9 cellular contexts compared by ENCODE assay signal in the genomic region with DNA sequence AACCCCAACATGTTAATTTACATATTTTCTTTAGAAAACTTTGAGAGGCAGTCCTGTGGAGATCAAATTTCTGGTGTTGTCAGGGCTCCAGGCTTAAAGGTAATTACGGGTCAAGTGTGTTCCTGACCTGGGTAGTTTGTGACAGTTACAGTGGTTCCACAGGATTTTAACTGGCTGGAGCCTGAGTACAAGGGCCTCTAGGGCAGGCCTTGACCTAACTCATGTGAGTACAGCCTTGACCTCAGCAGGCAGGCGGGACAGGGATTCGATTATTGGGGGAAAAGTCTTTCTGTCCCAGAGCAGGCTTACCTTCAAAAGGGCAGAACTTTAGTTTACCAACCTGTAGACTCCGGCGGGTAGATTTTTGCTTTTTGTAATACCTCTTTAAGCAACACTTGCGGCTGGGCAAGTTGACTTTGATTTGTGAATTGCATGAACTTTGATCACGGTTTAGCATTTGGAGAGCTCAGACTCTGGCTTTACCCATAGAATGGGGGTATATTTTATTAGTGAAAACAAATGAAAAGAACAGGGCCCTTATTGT. TPM values are rescaled to one million over a fixed set of nuclear protein-coding genes. Genes with fewer than 3 reads are reported as not detected.
DNase-seq lines count a peak whose midpoint lies in the region; ATAC-seq lines count a peak whose summit lies in the region.
"Had no signal": no experiment of that assay in that cellular context is flagged by ENCODE, and none has a peak within 500 bp of the region (broad histone marks: within the 10 kb centered on the region; RNA-seq: fewer than 3 reads in every experiment).

No MANE protein-coding gene starts in this region.

- H3K4me1 Mint-ChIP-seq in activated CD4-positive, alpha-beta T cell treated with anti-CD3 and anti-CD28 coated beads, Interleukin-2, amount 10 ng/mL, durations not matched to agents 24 days and 14 days: peaks cover 23% of the 10 kb centered on the region

- no peaks in the 10 kb centered on the region for H3K9me3 Mint-ChIP-seq in activated CD4-positive, alpha-beta T cell treated with anti-CD3 and anti-CD28 coated beads, Interleukin-2, amount 10 ng/mL, durations not matched to agents 24 days and 14 days
- H3K9me3 Mint-ChIP-seq in activated naive CD4-positive, alpha-beta T cell treated with anti-CD3 and anti-CD28 coated beads, Interleukin-2, amount 50 U/mL, for 72 hours: peaks cover 0 to 3% of the 10 kb centered on the region in 2 donors
- H3K9me3 Mint-ChIP-seq: CD8-positive, alpha-beta T cell had no signal

- H2BK5ac ChIP-seq in trophoblast cell (ENCODE audit: low read depth, low read length, poor library complexity): no peak overlapping the region

- no peak overlapping the region for H3K14ac ChIP-seq in trophoblast cell (ENCODE audit: low read length)

- H2BK120ac ChIP-seq in trophoblast cell (ENCODE audit: insufficient read depth, low read length, poor library complexity): no peak overlapping the region

- H3K27me3 Mint-ChIP-seq in activated CD4-positive, alpha-beta T cell treated with anti-CD3 and anti-CD28 coated beads, Interleukin-2, amount 10 ng/mL, durations not matched to agents 24 days and 14 days: no peaks in the 10 kb centered on the region

- DNase-seq in activated CD4-positive, alpha-beta T cell treated with anti-CD3 and anti-CD28 coated beads, Interleukin-2, amount 10 ng/mL, durations not matched to agents 24 days and 14 days: no peak
- no peak for DNase-seq in activated CD4-positive, alpha-beta T cell treated with anti-CD3 and anti-CD28 coated beads for 1 hour
- DNase-seq in activated naive CD4-positive, alpha-beta T cell treated with anti-CD3 and anti-CD28 coated beads, Interleukin-2, amount 50 U/mL, for 72 hours (ENCODE audit: low spot score in 2 of 2): no peak
- DNase-seq in left lobe of liver (ENCODE audit: low spot score) (peak; percentile 88), nucleus accumbens (lab: John Stamatoyannopoulos, UW) (no peak), trophoblast cell (no peak)
- DNase-seq: CD8-positive, alpha-beta T cell had no signal

- no peaks in the 10 kb centered on the region for H3K79me2 ChIP-seq in trophoblast cell (ENCODE audit: control insufficient read depth, insufficient read depth, low read length, poor library complexity)

- H3K4me3 Mint-ChIP-seq in activated CD4-positive, alpha-beta T cell treated with anti-CD3 and anti-CD28 coated beads, Interleukin-2, amount 10 ng/mL, durations not matched to agents 24 days and 14 days: no peak overlapping the region

- peaks cover 10% of the 10 kb centered on the region for H3K4me1 ChIP-seq in thymus (ENCODE audit: control insufficient read depth, insufficient read depth, low read length)
- peaks cover 3% of the 10 kb centered on the region in 2 experiments for H3K4me1 ChIP-seq in trophoblast cell (ENCODE audit: control insufficient read depth in 1 of 2, insufficient read depth in 2 of 2, low read length in 2 of 2)

- no peak for ATAC-seq in activated naive CD4-positive, alpha-beta T cell treated with anti-CD3 and anti-CD28 coated beads, Interleukin-2, amount 50 U/mL, for 72 hours
- ATAC-seq in left lobe of liver (peak; percentile 91), GM19351 (IDR thresholded peaks at IDR 0.05; ENCODE audit: unreplicated experiment) (no peak)

- H3K4me3 ChIP-seq in thymus (ENCODE audit: low read length): no peak overlapping the region
- no peak overlapping the region for H3K4me3 ChIP-seq in trophoblast cell (ENCODE audit: low read depth, low read length)

- no peak overlapping the region for H2AK5ac ChIP-seq in trophoblast cell (ENCODE audit: low read length)

- no peaks in the 10 kb centered on the region for H3K36me3 Mint-ChIP-seq in activated CD4-positive, alpha-beta T cell treated with anti-CD3 and anti-CD28 coated beads, Interleukin-2, amount 10 ng/mL, durations not matched to agents 24 days and 14 days (ENCODE audit: low read depth)
- H3K36me3 Mint-ChIP-seq in activated naive CD4-positive, alpha-beta T cell treated with anti-CD3 and anti-CD28 coated beads, Interleukin-2, amount 50 U/mL, for 72 hours: peaks cover 0 to 5% of the 10 kb centered on the region in 2 donors
- H3K36me3 Mint-ChIP-seq: CD8-positive, alpha-beta T cell had no signal

- no peak overlapping the region for H3K9ac ChIP-seq in trophoblast cell (ENCODE audit: low read length)

- intact Hi-C loops in activated CD4-positive, alpha-beta T cell treated with anti-CD3 and anti-CD28 coated beads, Interleukin-2, amount 10 ng/mL, durations not matched to agents 24 days and 14 days (cut with micrococcal nuclease): loop anchor here (1.0 kb wide), 1 partner anchor 9 kb away; no protein-coding TSS in a partner anchor

- 93% methylated on average over 7 of the region's 7 CpGs for WGBS in thymus
- WGBS in trophoblast cell (ENCODE audit: extremely low coverage, insufficient coverage, insufficient read length): no CpG with 5 or more reads among the region's 7 CpGs

- no peaks in the 10 kb centered on the region for H3K79me1 ChIP-seq in trophoblast cell (ENCODE audit: low read length)

- H3K9me3 ChIP-seq in thymus (ENCODE audit: control insufficient read depth): no peaks in the 10 kb centered on the region
- H3K9me3 ChIP-seq in trophoblast cell (ENCODE audit: insufficient read depth, low read depth, low read length): no peaks in the 10 kb centered on the region

- H3K4ac ChIP-seq in trophoblast cell (ENCODE audit: low read depth, low read length): no peak overlapping the region

- no peak overlapping the region for H3K4me2 ChIP-seq in trophoblast cell (ENCODE audit: low read length)

- no peak overlapping the region for H2AFZ ChIP-seq in trophoblast cell (ENCODE audit: insufficient read depth, low read length, poor library complexity)

- no peak overlapping the region for H3K23ac ChIP-seq in trophoblast cell (ENCODE audit: low read length)

- no peak overlapping the region for H4K12ac ChIP-seq in trophoblast cell (ENCODE audit: low read depth, low read length)

- H3K18ac ChIP-seq in trophoblast cell (ENCODE audit: low read length): no peak overlapping the region

- H4K8ac ChIP-seq in trophoblast cell (ENCODE audit: low read depth, low read length): no peak overlapping the region

- H3K27me3 ChIP-seq in thymus (ENCODE audit: control insufficient read depth, insufficient read depth): no peaks in the 10 kb centered on the region
- H3K27me3 ChIP-seq in trophoblast cell (ENCODE audit: insufficient read depth, low read length): no peaks in the 10 kb centered on the region

- H2BK12ac ChIP-seq in trophoblast cell (ENCODE audit: low read length): no peak overlapping the region

- no peaks in the 10 kb centered on the region for H3K36me3 ChIP-seq in thymus (ENCODE audit: control insufficient read depth, insufficient read depth)
- no peaks in the 10 kb centered on the region for H3K36me3 ChIP-seq in trophoblast cell (ENCODE audit: control insufficient read depth in 1 of 2, insufficient read depth in 2 of 2, low read length in 2 of 2)

- no peak overlapping the region for H4K91ac ChIP-seq in trophoblast cell (ENCODE audit: low read depth, low read length)

- H3K27ac ChIP-seq in thymus (ENCODE audit: low read depth) (peak overlapping the region; percentile 25), trophoblast cell (ENCODE audit: low read depth, low read length) (no peak overlapping the region)

- peak overlapping the region; percentile 93 for H3K27ac Mint-ChIP-seq in activated CD4-positive, alpha-beta T cell treated with anti-CD3 and anti-CD28 coated beads, Interleukin-2, amount 10 ng/mL, durations not matched to agents 24 days and 14 days
- peak overlapping the region; percentile 96 to 98 for H3K27ac Mint-ChIP-seq in activated naive CD4-positive, alpha-beta T cell treated with anti-CD3 and anti-CD28 coated beads, Interleukin-2, amount 50 U/mL, for 72 hours

RNA-seq across cellular contexts. Expression of gene PPTC7, which starts 8.5 kb away (rescaled TPM):
- total RNA-seq in activated CD4-positive, alpha-beta T cell treated with anti-CD3 and anti-CD28 coated beads, Interleukin-2, amount 10 ng/mL, durations not matched to agents 24 days and 14 days: 57.9 and 58.4 TPM in 2 replicates
- total RNA-seq in activated naive CD4-positive, alpha-beta T cell treated with anti-CD3 and anti-CD28 coated beads, Interleukin-2, amount 50 U/mL, for 72 hours: 10 to 100 TPM; 40.4 to 46.7 TPM
- 12.7 TPM for total RNA-seq in left lobe of liver
- polyA plus RNA-seq in thymus: 19.2 TPM
- polyA plus RNA-seq in trophoblast cell (2013): 9.9 and 10.1 TPM in 2 replicates

RNA-seq across cellular contexts. Expression of gene TCTN1, which starts 22.3 kb away (rescaled TPM):
- 11.7 and 15.4 TPM in 2 replicates for total RNA-seq in activated CD4-positive, alpha-beta T cell treated with anti-CD3 and anti-CD28 coated beads, Interleukin-2, amount 10 ng/mL, durations not matched to agents 24 days and 14 days
- 10 to 100 TPM in 1 of 2 donors, 1 to 10 TPM in 1; 3.3 to 10.4 TPM for total RNA-seq in activated naive CD4-positive, alpha-beta T cell treated with anti-CD3 and anti-CD28 coated beads, Interleukin-2, amount 50 U/mL, for 72 hours
- 14.8 TPM for total RNA-seq in left lobe of liver
- polyA plus RNA-seq in thymus: 17.9 TPM
- polyA plus RNA-seq in trophoblast cell (2013): 17.6 and 19.3 TPM in 2 replicates
